8 cellular contexts compared by ENCODE assay signal in genomic region chr12:111599459-111600295, GRCh38. TPM values are rescaled to one million over a fixed set of nuclear protein-coding genes. Genes with fewer than 3 reads are reported as not detected.
DNase-seq lines count a peak whose midpoint lies in the region; ATAC-seq, FAIRE-seq and TF ChIP-seq lines count a peak whose summit lies in the region.

No MANE protein-coding gene starts in this region.

- H3K27me3 ChIP-seq in right atrium auricular region (no peaks in the 10 kb centered on the region), prostate gland (replicated peaks; ENCODE audit: insufficient read depth) (no peaks in the 10 kb centered on the region)

- H3K4me3 Mint-ChIP-seq in T-helper 17 cell, result peak overlapping the region; percentile 89

- H3K4me1 Mint-ChIP-seq in T-helper 17 cell, result peaks cover 22% of the 10 kb centered on the region

- peak overlapping the region; percentile 89 for H3K27ac Mint-ChIP-seq in T-helper 17 cell

- peak overlapping the region; percentile 92 for H3K27ac ChIP-seq in angular gyrus (ENCODE audit: low read depth, low read length)
- peak overlapping the region; percentile 93 to 96 for H3K27ac ChIP-seq in right atrium auricular region
- peak overlapping the region; percentile 92 to 98 for H3K27ac ChIP-seq in prostate gland

- no peaks in the 10 kb centered on the region for H3K27me3 Mint-ChIP-seq in T-helper 17 cell

- no peaks in the 10 kb centered on the region for H3K36me3 ChIP-seq in right atrium auricular region
- no peaks in the 10 kb centered on the region for H3K36me3 ChIP-seq in prostate gland

- H3K4me1 ChIP-seq in right atrium auricular region, result peaks cover 0 to 35% of the 10 kb centered on the region in 2 donors
- no peaks in the 10 kb centered on the region for H3K4me1 ChIP-seq in prostate gland (replicated peaks)

- peak overlapping the region; percentile 92 to 96 for H3K4me3 ChIP-seq in right atrium auricular region
- peak overlapping the region; percentile 91 to 97 for H3K4me3 ChIP-seq in prostate gland

- intact Hi-C loops in prostate gland (cut with DNase I), result loop anchor here (5.0 kb wide), 1 partner anchor 43 kb away; no protein-coding TSS in a partner anchor

- TF ChIP-seq CTCF in right atrium auricular region (IDR thresholded peaks at IDR 0.05) (no peak), prostate gland (IDR thresholded peaks at IDR 0.05) (no peak)

- WGBS in prostate gland, result under 1% methylated on average over 51 of the region's 57 CpGs

- TF ChIP-seq POLR2A in GM12892 (IDR thresholded peaks at IDR 0.05; ENCODE audit: low read depth, low read length), result peak; percentile 98
- peak; percentile 55 for TF ChIP-seq POLR2A in prostate gland (IDR thresholded peaks at IDR 0.05)

- DNase-seq in GM12892 (ENCODE audit: insufficient read length) (peak; percentile 89), NCI-H146 treated with DMSO at 0.1 percent for 48 hours (lab: John Stamatoyannopoulos, UW; ENCODE audit: unreplicated experiment) (peak; percentile 80), T-helper 17 cell (peak; percentile 67 to 81 (median 79)), right atrium auricular region (ENCODE audit: low spot score) (peak; percentile 92), prostate gland (ENCODE audit: low spot score) (peak; percentile 81), ureter (ENCODE audit: low spot score) (peak; percentile 93)

- no peaks in the 10 kb centered on the region for H3K36me3 Mint-ChIP-seq in T-helper 17 cell (ENCODE audit: low read depth)

- ATAC-seq in HG02840 (IDR thresholded peaks at IDR 0.05; ENCODE audit: low FRiP score, unreplicated experiment), result peak; percentile 69
- ATAC-seq in T-helper 17 cell, result peak; percentile 83

- FAIRE-seq in GM12892 (lab: Jason Lieb, UNC), result peak; percentile 90

- H3K9me3 ChIP-seq in T-helper 17 cell (ENCODE audit: control insufficient read depth, low read length, poor library complexity, severe bottlenecking), result no peaks in the 10 kb centered on the region
- no peaks in the 10 kb centered on the region for H3K9me3 ChIP-seq in right atrium auricular region
- H3K9me3 ChIP-seq in prostate gland, result no peaks in the 10 kb centered on the region

RNA-seq across cellular contexts. Expression of gene ATXN2, which starts 0.6 kb away (rescaled TPM):
- 23.8 TPM for polyA plus RNA-seq in GM12892 (2012; ENCODE audit: missing spikeins)
- 10 to 100 TPM; 47.6 to 48.8 TPM for total RNA-seq in T-helper 17 cell
- 10 to 100 TPM; 33.4 to 36.6 TPM for total RNA-seq in right atrium auricular region
- 10 to 100 TPM; 29.5 to 95.5 TPM for total RNA-seq in prostate gland
- total RNA-seq in ureter, result 120 TPM

Comparison
In these comparisons a context has a peak if more than half of its experiments do, and no peak if none do; other contexts are left out.
1. Peak in every context shown above with its lines: DNase-seq, ATAC-seq, H3K4me3 ChIP-seq and H3K27ac ChIP-seq.